In the genomic region with DNA sequence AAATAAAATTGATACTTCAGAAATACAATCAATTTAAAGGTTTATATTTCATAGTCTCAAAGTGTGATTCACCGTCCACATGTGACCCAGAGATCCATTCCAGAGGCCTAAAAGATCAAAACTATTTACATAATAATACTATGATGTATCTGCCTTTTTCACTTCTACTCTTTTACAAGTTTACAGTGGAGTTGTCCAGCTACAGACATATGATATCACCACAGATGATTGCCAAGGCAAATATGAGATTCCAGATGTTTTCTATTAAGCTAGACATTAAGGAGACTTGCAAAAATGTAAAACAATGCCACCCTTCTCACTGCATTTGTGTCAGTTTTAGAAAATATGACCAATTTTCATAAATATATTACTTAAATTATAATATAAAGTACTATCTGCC, we compare ENCODE assay signal across 1 cellular context.
TF ChIP-seq lines count a peak whose summit lies in the region.

No MANE protein-coding gene starts in this region.

TF ChIP-seq in SK-N-SH treated with all-trans-retinoic acid at 6 μM for 48 hours, 23 proteins besides CTCF, POLR2A, EP300 and RAD21 (continued from another document):
- TF ChIP-seq, protein P1, sequence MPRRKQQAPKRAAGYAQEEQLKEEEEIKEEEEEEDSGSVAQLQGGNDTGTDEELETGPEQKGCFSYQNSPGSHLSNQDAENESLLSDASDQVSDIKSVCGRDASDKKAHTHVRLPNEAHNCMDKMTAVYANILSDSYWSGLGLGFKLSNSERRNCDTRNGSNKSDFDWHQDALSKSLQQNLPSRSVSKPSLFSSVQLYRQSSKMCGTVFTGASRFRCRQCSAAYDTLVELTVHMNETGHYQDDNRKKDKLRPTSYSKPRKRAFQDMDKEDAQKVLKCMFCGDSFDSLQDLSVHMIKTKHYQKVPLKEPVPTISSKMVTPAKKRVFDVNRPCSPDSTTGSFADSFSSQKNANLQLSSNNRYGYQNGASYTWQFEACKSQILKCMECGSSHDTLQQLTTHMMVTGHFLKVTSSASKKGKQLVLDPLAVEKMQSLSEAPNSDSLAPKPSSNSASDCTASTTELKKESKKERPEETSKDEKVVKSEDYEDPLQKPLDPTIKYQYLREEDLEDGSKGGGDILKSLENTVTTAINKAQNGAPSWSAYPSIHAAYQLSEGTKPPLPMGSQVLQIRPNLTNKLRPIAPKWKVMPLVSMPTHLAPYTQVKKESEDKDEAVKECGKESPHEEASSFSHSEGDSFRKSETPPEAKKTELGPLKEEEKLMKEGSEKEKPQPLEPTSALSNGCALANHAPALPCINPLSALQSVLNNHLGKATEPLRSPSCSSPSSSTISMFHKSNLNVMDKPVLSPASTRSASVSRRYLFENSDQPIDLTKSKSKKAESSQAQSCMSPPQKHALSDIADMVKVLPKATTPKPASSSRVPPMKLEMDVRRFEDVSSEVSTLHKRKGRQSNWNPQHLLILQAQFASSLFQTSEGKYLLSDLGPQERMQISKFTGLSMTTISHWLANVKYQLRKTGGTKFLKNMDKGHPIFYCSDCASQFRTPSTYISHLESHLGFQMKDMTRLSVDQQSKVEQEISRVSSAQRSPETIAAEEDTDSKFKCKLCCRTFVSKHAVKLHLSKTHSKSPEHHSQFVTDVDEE (CRISPR knock-in tag; IDR thresholded peaks at IDR 0.05) = no peak
